Comparison of ENCODE assay signal across 16 cellular contexts in the genomic region with DNA sequence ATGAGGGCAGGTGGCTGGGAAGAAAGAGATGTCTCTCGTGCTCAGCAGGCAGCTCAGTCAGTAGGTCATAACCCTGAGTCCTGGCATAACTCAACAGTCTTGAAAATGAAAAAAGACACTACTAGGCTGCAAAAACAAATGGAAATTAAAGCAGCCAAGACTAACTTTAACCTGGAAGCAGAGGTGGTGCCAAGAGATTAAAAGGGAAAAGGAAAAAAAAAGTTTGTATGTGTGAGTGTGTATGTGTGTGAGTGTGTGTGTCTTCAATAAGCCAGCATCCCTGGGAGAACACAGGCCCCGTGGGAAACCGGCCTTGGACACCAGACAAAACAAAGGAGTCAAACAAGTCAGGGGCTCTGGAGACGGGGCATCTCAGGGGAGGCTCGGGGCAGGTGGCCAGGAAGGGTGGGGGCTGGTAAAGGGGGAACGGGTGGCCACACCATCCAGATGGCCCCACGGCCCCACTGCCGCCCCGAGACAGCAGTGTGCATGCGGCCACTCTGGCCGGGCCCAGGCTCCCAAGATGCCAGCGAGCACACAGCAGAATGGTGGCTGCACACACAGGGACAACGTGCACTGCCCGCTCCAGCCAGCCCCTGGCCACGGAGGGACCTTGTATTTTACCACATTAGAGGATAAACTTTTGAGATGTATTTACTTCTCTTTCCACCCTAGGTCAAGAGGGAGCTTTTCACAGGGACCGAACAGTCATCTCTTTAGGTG. TPM values are rescaled to one million over a fixed set of nuclear protein-coding genes. Genes with fewer than 3 reads are reported as not detected.
DNase-seq lines count a peak whose midpoint lies in the region; ATAC-seq, FAIRE-seq and TF ChIP-seq lines count a peak whose summit lies in the region.
"Had no signal": no experiment of that assay in that cellular context is flagged by ENCODE, and none has a peak within 500 bp of the region (broad histone marks: within the 10 kb centered on the region; RNA-seq: fewer than 3 reads in every experiment).

No MANE protein-coding gene starts in this region.

- H3K9me3 ChIP-seq in liver (ENCODE audit: control insufficient read depth in 4 of 4, low read length in 3 of 4), result no peaks in the 10 kb centered on the region
- H3K9me3 ChIP-seq in HepG2 (ENCODE audit: low read length), result no peaks in the 10 kb centered on the region
- no peaks in the 10 kb centered on the region for H3K9me3 ChIP-seq in vagina

- TF ChIP-seq EP300 in HepG2 (IDR thresholded peaks at IDR 0.05; ENCODE audit: low read depth in 2 of 2, low read length in 2 of 2) (no peak), HepG2 (CRISPR knock-in tag; IDR thresholded peaks at IDR 0.05; ENCODE audit: borderline replicate concordance) (no peak)

- H4K20me1 ChIP-seq in HepG2 (ENCODE audit: insufficient read depth, low read length), result peaks cover 29% of the 10 kb centered on the region; the same call in 1 of the 2 replicates

- TF ChIP-seq CTCF in liver (IDR thresholded peaks at IDR 0.05; ENCODE audit: low read depth, low read length, missing input control) (no peak), HepG2 (CRISPR knock-in tag; IDR thresholded peaks at IDR 0.05) (no peak), nephron progenitor cell (IDR thresholded peaks at IDR 0.05) (no peak), vagina (IDR thresholded peaks at IDR 0.05) (no peak)

- no peak for TF ChIP-seq POLR2A in HepG2 (IDR thresholded peaks at IDR 0.05; ENCODE audit: insufficient read depth in 1 of 2, low read depth in 2 of 2, low read length in 2 of 2)
- TF ChIP-seq POLR2A in vagina (IDR thresholded peaks at IDR 0.05), result no peak

- H2AFZ ChIP-seq in HepG2 (ENCODE audit: low read length), result no peak overlapping the region

- no peak for DNase-seq in HepG2 (ENCODE audit: low spot score)
- peak; percentile 50 for DNase-seq in globus pallidus (ENCODE audit: low spot score)
- no peak for DNase-seq in nephron progenitor cell
- DNase-seq in vagina (ENCODE audit: extremely low spot score in 2 of 2), result no peak
- DNase-seq in SHP77 treated with DMSO at 0.1 percent for 48 hours (lab: John Stamatoyannopoulos, UW), result no peak
- DNase-seq in NCI-H524 treated with DMSO at 0.1 percent for 48 hours (lab: John Stamatoyannopoulos, UW), result no peak
- DNase-seq: activated CD4-positive, alpha-beta T cell treated with anti-CD3 and anti-CD28 coated beads for 1 hour; Calu3; Karpas-422; NCI-H2081 treated with DMSO at 0.1 percent for 48 hours; T-cell had no signal

- no peak overlapping the region for H3K4me2 ChIP-seq in HepG2 (ENCODE audit: low read depth, low read length)
- H3K4me2 ChIP-seq: smooth muscle cell had no signal

- H3K36me3 ChIP-seq in liver (ENCODE audit: control insufficient read depth in 4 of 4, insufficient read depth in 3 of 4, low read depth in 1 of 4, low read length in 3 of 4) (no peaks in the 10 kb centered on the region), HepG2 (replicated peaks in 1 of 2; ENCODE audit: control insufficient read depth in 1 of 2, insufficient read depth in 2 of 2, low read length in 2 of 2) (no peaks in the 10 kb centered on the region; a peak in 2 of 5 replicates), vagina (no peaks in the 10 kb centered on the region)

- no peaks in the 10 kb centered on the region for H3K9me3 Mint-ChIP-seq in nephron progenitor cell
- H3K9me3 Mint-ChIP-seq: T-cell had no signal

- no peak overlapping the region for H3K9ac ChIP-seq in liver (ENCODE audit: low read depth in 1 of 2, low read length in 2 of 2)
- H3K9ac ChIP-seq in HepG2 (ENCODE audit: insufficient read depth, low read depth, low read length), result no peak overlapping the region

- H3K27ac Mint-ChIP-seq in nephron progenitor cell, result peak overlapping the region; percentile 97
- H3K27ac Mint-ChIP-seq: T-cell had no signal

- no TSS peak for BruUV-seq in HepG2 (replicated peaks; lab: Mats Ljungman, UMichigan)

- no peaks in the 10 kb centered on the region for H3K27me3 Mint-ChIP-seq in nephron progenitor cell (ENCODE audit: low read depth, poor library complexity)
- H3K27me3 Mint-ChIP-seq: T-cell had no signal

- H3K27me3 ChIP-seq in liver (ENCODE audit: control insufficient read depth in 4 of 4, insufficient read depth in 4 of 4, low read length in 3 of 4) (no peaks in the 10 kb centered on the region), HepG2 (ENCODE audit: control insufficient read depth in 1 of 2, insufficient read depth in 2 of 2, low read length in 2 of 2) (no peaks in the 10 kb centered on the region), vagina (no peaks in the 10 kb centered on the region)

- FAIRE-seq in HepG2 (lab: Jason Lieb, UNC), result no peak
- FAIRE-seq: A204.1 had no signal

- H3K79me2 ChIP-seq in HepG2 (ENCODE audit: insufficient read depth, low read length), result peaks cover 64% of the 10 kb centered on the region

- H3K36me3 Mint-ChIP-seq in nephron progenitor cell (ENCODE audit: low read depth), result no peaks in the 10 kb centered on the region
- H3K36me3 Mint-ChIP-seq: T-cell had no signal

- peaks cover 56% of the 10 kb centered on the region for H3K4me1 Mint-ChIP-seq in nephron progenitor cell

- no peak for ATAC-seq in HepG2
- no peak for ATAC-seq in HG03432 (IDR thresholded peaks at IDR 0.05; ENCODE audit: unreplicated experiment)
- ATAC-seq: T-cell had no signal

- intact Hi-C loops in HepG2 (cut with micrococcal nuclease; ENCODE audit: unreplicated experiment), result loop anchor here (5.0 kb wide), 1 partner anchor 511 kb away; no protein-coding TSS in a partner anchor
- intact Hi-C loops in vagina (cut with DNase I), result no loop called here

- in situ Hi-C loops in HepG2 (cut with HindIII; ENCODE audit: extremely low pct_ligation_motif_present, low pct_unique_long_range_greater_than_20kb), result no loop called here

- POLR2A ChIA-PET in HepG2 (lab: Yijun Ruan, JAX), result no interaction called here

- WGBS in liver, result 75% methylated on average over 16 of the region's 16 CpGs
- 83% methylated on average over 8 of the region's 16 CpGs for WGBS in HepG2 (ENCODE audit: low lambda C conversion rate)

- no peak overlapping the region for H3K4me3 ChIP-seq in liver (ENCODE audit: low read depth in 1 of 3, low read length in 3 of 3)
- no peak overlapping the region for H3K4me3 ChIP-seq in HepG2 (replicated peaks in 1 of 3; ENCODE audit: insufficient read depth in 1 of 3, low read depth in 2 of 3, low read length in 3 of 3)
- no peak overlapping the region for H3K4me3 ChIP-seq in vagina
- H3K4me3 ChIP-seq: smooth muscle cell had no signal

- CTCF ChIA-PET in HepG2 (lab: Yijun Ruan, JAX; ENCODE audit: low intra/inter-chr PET ratio, low total read pairs), result no interaction called here

- H3K27ac ChIP-seq in liver (ENCODE audit: low read depth in 1 of 2, low read length in 2 of 2) (no peak overlapping the region), HepG2 (ENCODE audit: extremely low read length, insufficient read depth, low read length) (no peak overlapping the region), vagina (peak overlapping the region; percentile 42)
- H3K27ac ChIP-seq: epithelial cell of prostate had no signal

- TF ChIP-seq RAD21 in liver (IDR thresholded peaks at IDR 0.05) (no peak), HepG2 (CRISPR knock-in tag; IDR thresholded peaks at IDR 0.05) (no peak)

- H3K4me3 Mint-ChIP-seq in nephron progenitor cell, result no peak overlapping the region
- H3K4me3 Mint-ChIP-seq: T-cell had no signal

- H3K4me1 ChIP-seq in liver (ENCODE audit: control insufficient read depth in 4 of 4, insufficient read depth in 4 of 4, low read length in 3 of 4) (peaks cover 0 to 26% (median 11%) of the 10 kb centered on the region in 4 donors), HepG2 (ENCODE audit: insufficient read depth, low read length) (peaks cover 33% of the 10 kb centered on the region), vagina (peaks cover 84% of the 10 kb centered on the region)

TF ChIP-seq in HepG2, 621 proteins besides CTCF, POLR2A, EP300 and RAD21 (continues in another document):
- TF ChIP-seq KAT7 (CRISPR knock-in tag; IDR thresholded peaks at IDR 0.05; ENCODE audit: borderline replicate concordance), result no peak

RNA-seq across cellular contexts. Expression of a gene that starts 23.8 kb away (rescaled TPM):
- 10 to 100 TPM; 47.3 to 48.3 TPM for total RNA-seq in liver
- 10 to 100 TPM; 13.5 to 29.3 TPM for polyA plus RNA-seq in liver
- 58.3 and 68.2 TPM in 2 replicates for total RNA-seq in HepG2 (2016; rRNA removed; fragmentation: Illumina TruSeq; extraction: Trizol)
- 8.0 and 12.6 TPM in 2 replicates for total RNA-seq in HepG2 (2016; cell fraction: cytosol; rRNA removed; fragmentation: Illumina TruSeq; extraction: Trizol; ENCODE audit: low read depth)
- total RNA-seq in HepG2 (2016; cell fraction: insoluble cytoplasmic fraction; rRNA removed; fragmentation: Illumina TruSeq; extraction: Trizol), result 52.9 and 61.7 TPM in 2 replicates
- 15.5 and 18.4 TPM in 2 replicates for total RNA-seq in HepG2 (2016; cell fraction: membrane; rRNA removed; fragmentation: Illumina TruSeq; extraction: Trizol)
- 43.3 and 49.9 TPM in 2 replicates for total RNA-seq in HepG2 (2016; cell fraction: nucleus; rRNA removed; fragmentation: Illumina TruSeq; extraction: Trizol)
- 38.1 and 39.0 TPM in 2 replicates for polyA plus RNA-seq in HepG2 (2011; rRNA removed)
- polyA plus RNA-seq in HepG2 (2011; cell fraction: cytosol; rRNA removed), result 40.5 and 41.5 TPM in 2 replicates
- 56.2 and 59.8 TPM in 2 replicates for polyA plus RNA-seq in HepG2 (2011; cell fraction: nucleus; rRNA removed)
- 28.3 and 34.4 TPM in 2 replicates for polyA plus RNA-seq in HepG2 (2012)
- 2.5 and 2.6 TPM in 2 replicates for polyA plus RNA-seq in HepG2 (2016; cell fraction: cytosol; fragmentation: Illumina TruSeq; extraction: Trizol; ENCODE audit: low read depth)
- polyA plus RNA-seq in HepG2 (2016; cell fraction: insoluble cytoplasmic fraction; fragmentation: Illumina TruSeq; extraction: Trizol; ENCODE audit: low read depth), result 37.6 and 42.3 TPM in 2 replicates
- polyA plus RNA-seq in HepG2 (2016; cell fraction: membrane; fragmentation: Illumina TruSeq; extraction: Trizol; ENCODE audit: low read depth), result 5.2 and 7.3 TPM in 2 replicates
- 39.0 and 40.2 TPM in 2 replicates for polyA plus RNA-seq in HepG2 (2016; cell fraction: nucleus; fragmentation: Illumina TruSeq; extraction: Trizol; ENCODE audit: insufficient read depth, low read depth)
- polyA minus RNA-seq in HepG2 (2011; rRNA and poly(A)+ RNA removed; ENCODE audit: low replicate concordance), result 99.8 and 114 TPM in 2 replicates
- 21.1 and 22.3 TPM in 2 replicates for polyA minus RNA-seq in HepG2 (2011; cell fraction: cytosol; rRNA and poly(A)+ RNA removed)
- polyA minus RNA-seq in HepG2 (2011; cell fraction: nucleus; rRNA and poly(A)+ RNA removed), result 40.7 and 43.8 TPM in 2 replicates
- 101 TPM for total RNA-seq in vagina
